In the genomic region with DNA sequence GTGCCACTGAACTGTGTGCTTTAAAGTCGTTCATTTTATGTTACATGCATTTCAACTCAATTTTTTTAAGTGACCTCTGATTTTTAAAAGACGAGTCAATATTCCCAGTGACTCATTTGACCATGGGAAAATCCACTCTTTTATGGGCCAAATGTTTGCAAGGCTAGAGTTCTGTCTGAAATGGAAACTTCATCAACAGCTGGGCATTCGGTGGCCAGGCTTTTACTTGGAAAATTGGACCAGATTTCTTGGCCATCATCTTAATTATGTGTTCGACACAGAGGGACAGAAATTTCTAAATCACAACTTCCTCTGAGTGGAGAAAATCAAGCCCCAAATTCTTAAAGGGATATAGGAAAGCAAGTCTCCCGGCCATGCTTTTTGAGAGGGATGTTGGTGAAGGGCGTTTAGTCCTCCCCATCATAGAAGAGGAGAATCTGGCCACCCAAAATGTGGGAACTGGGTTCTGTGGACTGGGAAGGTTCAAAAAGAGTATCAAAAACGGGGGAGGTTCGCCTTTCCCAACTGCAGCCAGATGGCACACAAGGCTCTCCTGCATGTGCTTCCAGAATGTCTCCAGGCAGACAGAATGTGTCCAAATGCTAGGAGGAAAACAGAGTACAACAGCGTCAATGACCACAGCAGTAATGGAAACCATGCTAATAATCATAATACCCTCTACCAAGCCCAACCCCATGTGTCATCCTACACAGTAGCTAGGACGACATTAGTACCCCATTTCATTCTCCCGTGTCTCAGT, we compare ENCODE assay signal across 22 cellular contexts. TPM values are rescaled to one million over a fixed set of nuclear protein-coding genes. Genes with fewer than 3 reads are reported as not detected.
"Had no signal": no experiment of that assay in that cellular context is flagged by ENCODE, and none has a peak within 500 bp of the region (broad histone marks: within the 10 kb centered on the region; RNA-seq: fewer than 3 reads in every experiment).

No MANE protein-coding gene starts in this region.

- H3K27me3 Mint-ChIP-seq: central memory CD8-positive, alpha-beta T cell had no signal

- H3K27me3 ChIP-seq: brain microvascular endothelial cell, upper lobe of right lung had no signal

- H3K9me3 ChIP-seq: mucosa of descending colon, neutrophil, upper lobe of right lung had no signal

- H3K4me3 Mint-ChIP-seq: activated CD4-positive, alpha-beta T cell treated with anti-CD3 and anti-CD28 coated beads, Interleukin-2, amount 10 ng/mL, durations not matched to agents 24 days and 14 days; activated CD8-positive, alpha-beta T cell treated with anti-CD3 and anti-CD28 coated beads for 36 hours; activated naive CD4-positive, alpha-beta T cell treated with anti-CD3 and anti-CD28 coated beads for 36 hours; activated naive CD8-positive, alpha-beta T cell treated with anti-CD3 and anti-CD28 coated beads, Interleukin-2, amount 50 U/mL, for 24 hours; activated T-cell treated with anti-CD3 and anti-CD28 coated beads, Interleukin-2, amount 50 U/mL, for 4 hours; central memory CD8-positive, alpha-beta T cell; naive thymus-derived CD4-positive, alpha-beta T cell; stimulated activated effector memory CD8-positive, alpha-beta T cell treated with anti-CD3 and anti-CD28 coated beads, Interleukin-12 subunit alpha, Interleukin-12 subunit beta, amount 100 ng/mL, for 72 hours had no signal

- H3K9me3 Mint-ChIP-seq: activated CD4-positive, alpha-beta T cell treated with anti-CD3 and anti-CD28 coated beads, Interleukin-2, amount 10 ng/mL, durations not matched to agents 24 days and 14 days; activated CD8-positive, alpha-beta T cell treated with anti-CD3 and anti-CD28 coated beads for 36 hours; activated naive CD4-positive, alpha-beta T cell treated with anti-CD3 and anti-CD28 coated beads for 36 hours; activated naive CD8-positive, alpha-beta T cell treated with anti-CD3 and anti-CD28 coated beads, Interleukin-2, amount 50 U/mL, for 24 hours; activated T-cell treated with anti-CD3 and anti-CD28 coated beads, Interleukin-2, amount 50 U/mL, for 4 hours; naive thymus-derived CD4-positive, alpha-beta T cell had no signal

- H3K27ac ChIP-seq: brain microvascular endothelial cell, neutrophil, upper lobe of right lung had no signal

- H3K36me3 ChIP-seq: brain microvascular endothelial cell, neutrophil, upper lobe of right lung had no signal

- H3K4me3 ChIP-seq: mucosa of descending colon, smooth muscle cell, upper lobe of right lung had no signal

- ATAC-seq: activated CD8-positive, alpha-beta T cell treated with anti-CD3 and anti-CD28 coated beads for 36 hours; activated naive CD8-positive, alpha-beta T cell treated with anti-CD3 and anti-CD28 coated beads, Interleukin-2, amount 50 U/mL, for 24 hours; activated T-cell treated with anti-CD3 and anti-CD28 coated beads, Interleukin-2, amount 50 U/mL, for 4 hours; esophagus mucosa; mucosa of descending colon; naive thymus-derived CD4-positive, alpha-beta T cell; stimulated activated effector memory CD8-positive, alpha-beta T cell treated with anti-CD3 and anti-CD28 coated beads, Interleukin-12 subunit alpha, Interleukin-12 subunit beta, amount 100 ng/mL, for 72 hours; upper lobe of right lung had no signal

- H3K4me1 Mint-ChIP-seq: activated CD4-positive, alpha-beta T cell treated with anti-CD3 and anti-CD28 coated beads, Interleukin-2, amount 10 ng/mL, durations not matched to agents 24 days and 14 days; activated naive CD8-positive, alpha-beta T cell treated with anti-CD3 and anti-CD28 coated beads, Interleukin-2, amount 50 U/mL, for 24 hours; central memory CD8-positive, alpha-beta T cell; naive thymus-derived CD4-positive, alpha-beta T cell; stimulated activated effector memory CD8-positive, alpha-beta T cell treated with anti-CD3 and anti-CD28 coated beads, Interleukin-12 subunit alpha, Interleukin-12 subunit beta, amount 100 ng/mL, for 72 hours had no signal

- H3K27ac Mint-ChIP-seq: activated CD4-positive, alpha-beta T cell treated with anti-CD3 and anti-CD28 coated beads, Interleukin-2, amount 10 ng/mL, durations not matched to agents 24 days and 14 days; activated CD8-positive, alpha-beta T cell treated with anti-CD3 and anti-CD28 coated beads for 36 hours; activated naive CD4-positive, alpha-beta T cell treated with anti-CD3 and anti-CD28 coated beads for 36 hours; activated naive CD8-positive, alpha-beta T cell treated with anti-CD3 and anti-CD28 coated beads, Interleukin-2, amount 50 U/mL, for 24 hours; stimulated activated effector memory CD8-positive, alpha-beta T cell treated with anti-CD3 and anti-CD28 coated beads, Interleukin-12 subunit alpha, Interleukin-12 subunit beta, amount 100 ng/mL, for 72 hours had no signal

- H3K4me1 ChIP-seq: upper lobe of right lung had no signal

- H3K36me3 Mint-ChIP-seq: naive thymus-derived CD4-positive, alpha-beta T cell; stimulated activated effector memory CD8-positive, alpha-beta T cell treated with anti-CD3 and anti-CD28 coated beads, Interleukin-12 subunit alpha, Interleukin-12 subunit beta, amount 100 ng/mL, for 72 hours had no signal

- DNase-seq: activated CD4-positive, alpha-beta T cell treated with anti-CD3 and anti-CD28 coated beads, Interleukin-2, amount 10 ng/mL, durations not matched to agents 24 days and 14 days; activated CD8-positive, alpha-beta T cell treated with anti-CD3 and anti-CD28 coated beads for 36 hours; activated naive CD4-positive, alpha-beta T cell treated with anti-CD3 and anti-CD28 coated beads for 36 hours; activated naive CD8-positive, alpha-beta T cell treated with anti-CD3 and anti-CD28 coated beads, Interleukin-2, amount 50 U/mL, for 24 hours; activated T-cell treated with anti-CD3 and anti-CD28 coated beads, Interleukin-2, amount 50 U/mL, for 4 hours; anterior cingulate cortex; brain microvascular endothelial cell; effector CD8-positive, alpha-beta T cell; hypothalamus; mucosa of descending colon; naive thymus-derived CD4-positive, alpha-beta T cell; retina; stimulated activated CD4-positive, alpha-beta T cell treated with anti-CD3 and anti-CD28 coated beads, Interleukin-4, amount 100 ng/mL, for 24 hours; T1000; upper lobe of right lung had no signal

- H3K4me2 ChIP-seq: smooth muscle cell had no signal

RNA-seq across cellular contexts. Expression of a gene that starts 40.8 kb away (rescaled TPM):
- total RNA-seq: activated CD4-positive, alpha-beta T cell treated with anti-CD3 and anti-CD28 coated beads, Interleukin-2, amount 10 ng/mL, durations not matched to agents 24 days and 14 days; activated CD8-positive, alpha-beta T cell treated with anti-CD3 and anti-CD28 coated beads for 36 hours; activated naive CD4-positive, alpha-beta T cell treated with anti-CD3 and anti-CD28 coated beads for 36 hours; activated T-cell treated with anti-CD3 and anti-CD28 coated beads, Interleukin-2, amount 50 U/mL, for 4 hours; glomerular endothelial cell; naive thymus-derived CD4-positive, alpha-beta T cell; T-helper 1 cell treated with Interleukin-12 subunit alpha and Interleukin-12 subunit beta and Interleukin-4 antibody, amounts not matched to agents 30 ng/mL and 1 ng/mL, for 36 hours had no signal
- polyA plus RNA-seq: naive thymus-derived CD4-positive, alpha-beta T cell had no signal
